In the genomic region with DNA sequence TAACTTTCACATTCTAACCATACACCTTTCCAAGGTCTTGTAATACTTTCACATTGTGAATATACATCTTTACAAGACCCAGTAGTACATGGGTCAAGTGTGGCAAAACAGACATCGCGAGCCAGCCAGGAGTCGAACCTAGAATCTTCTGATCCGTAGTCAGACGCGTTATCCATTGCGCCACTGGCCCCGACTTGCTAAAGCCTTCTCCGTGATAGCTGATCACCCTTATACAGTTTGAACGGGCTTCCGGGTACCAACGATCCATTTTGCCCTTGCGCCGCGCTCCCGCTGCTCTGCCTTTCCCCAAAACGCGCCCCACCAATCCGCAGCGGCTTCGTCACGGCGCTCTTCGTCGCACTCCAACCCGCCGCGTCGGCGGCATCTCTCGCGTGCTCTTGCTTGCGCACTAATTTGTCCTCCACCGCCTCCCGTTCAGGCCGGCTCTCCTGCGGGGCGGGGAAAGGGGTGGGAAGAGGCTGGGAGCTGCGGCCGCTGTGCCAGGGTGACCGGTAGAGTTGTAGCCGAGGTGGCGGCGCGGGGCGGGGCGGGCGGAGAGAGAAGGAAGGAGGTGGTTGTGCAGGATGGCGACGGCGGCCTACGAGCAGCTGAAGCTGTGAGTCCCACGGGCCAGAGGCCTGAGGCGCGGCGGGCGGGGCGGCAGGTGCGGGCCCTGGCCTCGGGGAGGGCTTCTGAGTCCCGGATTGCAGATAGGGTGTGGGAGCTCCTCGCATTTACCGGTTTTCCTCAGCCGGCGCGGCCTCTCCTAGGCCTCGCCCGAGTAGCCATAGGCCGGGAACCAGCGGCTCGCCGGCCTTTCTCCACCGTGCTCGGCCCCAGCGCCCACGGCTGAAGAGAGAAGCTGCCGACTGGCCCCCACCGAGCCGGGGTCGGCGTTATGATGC, we compare ENCODE assay signal across 8 cellular contexts. TPM values are rescaled to one million over a fixed set of nuclear protein-coding genes. Genes with fewer than 3 reads are reported as not detected.
DNase-seq lines count a peak whose midpoint lies in the region; ATAC-seq and TF ChIP-seq lines count a peak whose summit lies in the region.

Gene SACM1L (plus strand): TSS at position 515 of the 905 bp plus-strand sequence. CDS start 70 bp downstream, at position 585.

- DNase-seq in NCI-H2196 treated with DMSO at 0.1 percent for 48 hours (lab: John Stamatoyannopoulos, UW; ENCODE audit: unreplicated experiment), result peak; percentile 76
- DNase-seq in breast epithelium (ENCODE audit: low spot score in 2 of 2), result peak; percentile 97 to 98

- TF ChIP-seq CTCF in VCaP (conservative IDR thresholded peaks at IDR 0.05), result no peak
- TF ChIP-seq CTCF in breast epithelium (IDR thresholded peaks at IDR 0.05), result no peak

- H3K9ac ChIP-seq in skeletal muscle tissue (ENCODE audit: low read depth in 1 of 3, low read length in 3 of 3), result peak within 1 kb of the TSS; percentile 92 to 96 (median 94)

- no peaks in the 10 kb centered on the region for H3K27me3 ChIP-seq in ACC112 (ENCODE audit: insufficient read depth, low read length)
- H3K27me3 ChIP-seq in breast epithelium, result no peaks in the 10 kb centered on the region
- no peaks in the 10 kb centered on the region for H3K27me3 ChIP-seq in skeletal muscle tissue (ENCODE audit: control insufficient read depth in 3 of 3, insufficient read depth in 3 of 3, low read length in 3 of 3)

- peaks cover 10% of the 10 kb centered on the region; the same call in 1 of the 2 replicates for H3K36me3 ChIP-seq in ACC112 (ENCODE audit: insufficient read depth, low read length)
- H3K36me3 ChIP-seq in breast epithelium, result no peaks in the 10 kb centered on the region
- H3K36me3 ChIP-seq in skeletal muscle tissue (ENCODE audit: control insufficient read depth in 3 of 3, insufficient read depth in 3 of 3, low read length in 3 of 3), result no peaks in the 10 kb centered on the region

- H3K27ac ChIP-seq in ACC112 (ENCODE audit: low read depth, low read length) (peak within 1 kb of the TSS; percentile 56), VCaP (peak within 1 kb of the TSS; percentile 93), breast epithelium (peak within 1 kb of the TSS; percentile 88), skeletal muscle tissue (ENCODE audit: low read depth, low read length) (peak within 1 kb of the TSS; percentile 86)

- H2AFZ ChIP-seq in ACC112 (ENCODE audit: low read length, unreplicated experiment), result peak within 1 kb of the TSS; percentile 94

- intact Hi-C loops in breast epithelium (cut with DNase I; ENCODE audit: low total_unique reads), result no loop called here

- H3K4me1 ChIP-seq in ACC112 (ENCODE audit: control insufficient read depth, insufficient read depth, low read length, unreplicated experiment), result peaks cover 15% of the 10 kb centered on the region
- peaks cover 4 to 12% of the 10 kb centered on the region in 2 donors for H3K4me1 ChIP-seq in breast epithelium
- peaks cover 44 to 50% (median 48%) of the 10 kb centered on the region in 3 donors for H3K4me1 ChIP-seq in skeletal muscle tissue (ENCODE audit: control insufficient read depth in 3 of 3, insufficient read depth in 3 of 3, low read length in 3 of 3)

- H3K4me3 ChIP-seq in ACC112 (ENCODE audit: low read depth, low read length), result peak within 1 kb of the TSS; percentile 97
- H3K4me3 ChIP-seq in breast epithelium, result peak within 1 kb of the TSS; percentile 57 to 85 (median 71)
- H3K4me3 ChIP-seq in iPS-18c (ENCODE audit: insufficient read depth, low read depth, low read length), result peak within 1 kb of the TSS; percentile 95
- peak within 1 kb of the TSS; percentile 80 to 91 (median 83) for H3K4me3 ChIP-seq in skeletal muscle tissue (ENCODE audit: low read length in 3 of 3)

- H3K9me3 ChIP-seq in breast epithelium, result no peaks in the 10 kb centered on the region
- no peaks in the 10 kb centered on the region for H3K9me3 ChIP-seq in iPS-18c (ENCODE audit: control insufficient read depth, insufficient read depth, low read length)
- H3K9me3 ChIP-seq in skeletal muscle tissue (ENCODE audit: control insufficient read depth in 3 of 3, low read length in 3 of 3), result no peaks in the 10 kb centered on the region

- TF ChIP-seq POLR2A in breast epithelium (IDR thresholded peaks at IDR 0.05), result peak; percentile 28

- peaks cover 48% of the 10 kb centered on the region for H3K79me2 ChIP-seq in ACC112 (ENCODE audit: control insufficient read depth, insufficient read depth, low read length, unreplicated experiment)

- ATAC-seq in GM18870 (IDR thresholded peaks at IDR 0.05; ENCODE audit: unreplicated experiment), result peak; percentile 85
- ATAC-seq in HG03135 (IDR thresholded peaks at IDR 0.05; ENCODE audit: unreplicated experiment), result peak; percentile 87

RNA-seq across cellular contexts. Expression of gene SACM1L, which starts in this region (rescaled TPM):
- 10 to 100 TPM; 49.3 to 84.7 (median 61.3) TPM for total RNA-seq in breast epithelium
- 24.0 TPM for total RNA-seq in skeletal muscle tissue

Comparison
In these comparisons a context has a peak if more than half of its experiments do, and no peak if none do; other contexts are left out.
1. Peak in every context shown above with its lines: DNase-seq, ATAC-seq, H3K4me3 ChIP-seq and H3K27ac ChIP-seq.